Comparison of ENCODE assay signal across 8 cellular contexts in genomic region chr9:96417051-96417586, GRCh38. TPM values are rescaled to one million over a fixed set of nuclear protein-coding genes. Genes with fewer than 3 reads are reported as not detected.
DNase-seq lines count a peak whose midpoint lies in the region; ATAC-seq and TF ChIP-seq lines count a peak whose summit lies in the region.

No MANE protein-coding gene starts in this region.

- ATAC-seq in GM19463 (IDR thresholded peaks at IDR 0.05; ENCODE audit: unreplicated experiment), result peak; percentile 14
- ATAC-seq in stimulated activated naive CD8-positive, alpha-beta T cell treated with anti-CD3 and anti-CD28 coated beads, Interleukin-15, amount 100 ng/mL, for 72 hours, result peak; percentile 7

- H3K9me2 ChIP-seq in Karpas-422 (replicated peaks; ENCODE audit: insufficient read depth, low read length), result no peaks in the 10 kb centered on the region

- peak overlapping the region; percentile 92 for H3K4me3 ChIP-seq in Karpas-422 (ENCODE audit: low read length)
- peak overlapping the region; percentile 92 for H3K4me3 ChIP-seq in fibroblast of villous mesenchyme (ENCODE audit: low read depth, low read length)

- peak overlapping the region; percentile 94 for H3K4me2 ChIP-seq in Karpas-422 (ENCODE audit: low read depth, low read length, poor library complexity, severe bottlenecking)

- H3K9me3 Mint-ChIP-seq in neural crest cell, result no peaks in the 10 kb centered on the region
- no peaks in the 10 kb centered on the region for H3K9me3 Mint-ChIP-seq in stimulated activated naive CD8-positive, alpha-beta T cell treated with anti-CD3 and anti-CD28 coated beads, Interleukin-15, amount 100 ng/mL, for 72 hours

- no peaks in the 10 kb centered on the region for H3K9me3 ChIP-seq in Karpas-422 (ENCODE audit: low read length)

- H3K36me3 ChIP-seq in Karpas-422 (ENCODE audit: insufficient read depth, low read length), result no peaks in the 10 kb centered on the region; the same call in 1 of the 2 replicates

- H2AFZ ChIP-seq in Karpas-422 (ENCODE audit: low read length), result no peak overlapping the region

- peak overlapping the region; percentile 83 for H3K9ac ChIP-seq in Karpas-422 (ENCODE audit: low read length)

- H3K4me1 Mint-ChIP-seq in neural crest cell, result peaks cover 49% of the 10 kb centered on the region
- H3K4me1 Mint-ChIP-seq in stimulated activated naive CD8-positive, alpha-beta T cell treated with anti-CD3 and anti-CD28 coated beads, Interleukin-15, amount 100 ng/mL, for 72 hours, result peaks cover 57% of the 10 kb centered on the region

- H3K27ac ChIP-seq in Karpas-422 (ENCODE audit: low read length), result peak overlapping the region; percentile 77

- TF ChIP-seq CTCF in fibroblast of villous mesenchyme (IDR thresholded peaks at IDR 0.05; ENCODE audit: insufficient read depth, low read depth, low read length) (peak; percentile 10), neural crest cell (conservative IDR thresholded peaks at IDR 0.05) (no peak)

- TF ChIP-seq POLR2A in Raji (IDR thresholded peaks at IDR 0.05; ENCODE audit: insufficient read depth, low read depth, low read length), result peak; percentile 72

- no peaks in the 10 kb centered on the region for H3K27me3 Mint-ChIP-seq in neural crest cell (ENCODE audit: low read depth)
- H3K27me3 Mint-ChIP-seq in stimulated activated naive CD8-positive, alpha-beta T cell treated with anti-CD3 and anti-CD28 coated beads, Interleukin-15, amount 100 ng/mL, for 72 hours, result no peaks in the 10 kb centered on the region

- peaks cover 63% of the 10 kb centered on the region for H3K4me1 ChIP-seq in Karpas-422 (ENCODE audit: low read length)

- H3K27me3 ChIP-seq in Karpas-422 (ENCODE audit: low read length), result no peaks in the 10 kb centered on the region

- peaks cover 61% of the 10 kb centered on the region for H3K79me2 ChIP-seq in Karpas-422 (ENCODE audit: low read length)

- peaks cover 3% of the 10 kb centered on the region for H3K36me3 Mint-ChIP-seq in neural crest cell (ENCODE audit: low read depth)

- peak overlapping the region; percentile 96 for H3K27ac Mint-ChIP-seq in neural crest cell (ENCODE audit: unreplicated experiment)
- H3K27ac Mint-ChIP-seq in stimulated activated naive CD8-positive, alpha-beta T cell treated with anti-CD3 and anti-CD28 coated beads, Interleukin-15, amount 100 ng/mL, for 72 hours, result peak overlapping the region; percentile 86 to 96

- peak overlapping the region; percentile 95 for H3K4me3 Mint-ChIP-seq in neural crest cell
- H3K4me3 Mint-ChIP-seq in stimulated activated naive CD8-positive, alpha-beta T cell treated with anti-CD3 and anti-CD28 coated beads, Interleukin-15, amount 100 ng/mL, for 72 hours, result peak overlapping the region; percentile 82 to 91

- H4K20me1 ChIP-seq in Karpas-422 (ENCODE audit: insufficient read depth, low read depth, low read length), result peaks cover 7% of the 10 kb centered on the region; the same call in 1 of the 2 replicates

- DNase-seq in C1 segment of cervical spinal cord (lab: John Stamatoyannopoulos, UW), result peak; percentile 35 to 91 (median 83)
- DNase-seq in Karpas-422, result peak; percentile 94
- peak; percentile 89 for DNase-seq in activated gamma-delta T cell (lab: John Stamatoyannopoulos, UW)
- DNase-seq in fibroblast of villous mesenchyme (ENCODE audit: low read depth), result peak; percentile 82
- peak; percentile 77 for DNase-seq in neural crest cell (ENCODE audit: low read depth, low spot score)
- DNase-seq in stimulated activated naive CD8-positive, alpha-beta T cell treated with anti-CD3 and anti-CD28 coated beads, Interleukin-15, amount 100 ng/mL, for 72 hours, result peak; percentile 80 to 87

RNA-seq across cellular contexts. Expression of gene ZNF367, which starts 1.1 kb away (rescaled TPM):
- total RNA-seq in Karpas-422 (2014; rRNA removed; shearing (Covaris generic); ENCODE audit: low replicate concordance), result 5.5 and 6.8 TPM in 2 replicates
- total RNA-seq in fibroblast of villous mesenchyme, result 4.8 and 5.6 TPM in 2 replicates
- 13.3 and 15.4 TPM in 2 replicates for total RNA-seq in neural crest cell

RNA-seq across cellular contexts. Expression of gene HABP4, which starts 32.9 kb away (rescaled TPM):
- total RNA-seq in Karpas-422 (2014; rRNA removed; shearing (Covaris generic); ENCODE audit: low replicate concordance), result 1.8 and 7.3 TPM in 2 replicates
- total RNA-seq in fibroblast of villous mesenchyme (9.9 and 10.6 TPM in 2 replicates), neural crest cell (24.2 and 24.7 TPM in 2 replicates)

RNA-seq across cellular contexts. Expression of gene SLC35D2, which starts 33.6 kb away (rescaled TPM):
- total RNA-seq in Karpas-422 (2014; rRNA removed; shearing (Covaris generic); ENCODE audit: low replicate concordance), result 0.51 and 1.9 TPM in 2 replicates
- total RNA-seq in fibroblast of villous mesenchyme, result 14.8 and 19.0 TPM in 2 replicates
- total RNA-seq in neural crest cell, result 19.0 and 19.2 TPM in 2 replicates

Comparison
In these comparisons a context has a peak if more than half of its experiments do, and no peak if none do; other contexts are left out.
1. Peak in every context shown above with its lines: DNase-seq, ATAC-seq, H3K4me3 ChIP-seq and H3K27ac ChIP-seq.